In the genomic region with DNA sequence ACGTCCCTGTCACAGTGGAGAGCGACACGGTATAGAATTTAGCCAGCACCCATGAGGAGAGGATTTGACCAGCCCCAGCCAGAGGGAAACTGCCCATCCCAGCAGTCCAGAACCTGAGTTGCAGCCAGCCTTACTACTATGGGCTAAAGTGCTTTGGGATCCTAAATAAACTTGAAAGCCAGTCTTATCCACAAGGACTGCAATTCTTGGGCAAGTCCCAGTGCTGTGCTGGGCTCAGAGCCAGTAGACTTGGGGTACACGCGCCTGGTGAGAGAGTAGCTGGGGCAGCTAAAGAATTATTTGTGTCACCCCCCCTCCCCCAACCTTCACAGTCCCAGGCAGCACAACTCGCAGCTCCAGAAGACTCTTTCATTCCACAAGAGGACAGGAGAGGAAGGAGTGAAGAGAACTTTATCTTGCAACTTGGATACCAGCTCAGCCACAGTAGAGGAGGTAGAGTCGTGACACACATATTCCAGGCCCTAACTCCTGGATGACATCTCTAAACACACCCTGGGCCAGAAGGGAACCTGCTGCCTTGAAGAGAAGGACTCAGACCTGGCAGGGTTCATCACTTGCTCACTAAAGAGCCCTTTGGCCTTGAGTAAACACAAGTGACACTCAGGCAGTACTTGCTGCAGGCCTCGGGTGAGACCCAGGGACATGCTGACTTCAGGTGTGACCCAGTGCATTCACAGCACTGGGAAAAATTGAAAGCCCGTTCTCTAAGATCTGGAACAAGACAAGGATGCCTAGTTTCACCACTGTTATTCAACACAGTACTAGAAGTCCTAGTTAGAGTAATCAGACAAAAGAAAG, we compare ENCODE assay signal across 21 cellular contexts.
DNase-seq lines count a peak whose midpoint lies in the region; ATAC-seq and TF ChIP-seq lines count a peak whose summit lies in the region.
"Had no signal": no experiment of that assay in that cellular context is flagged by ENCODE, and none has a peak within 500 bp of the region (broad histone marks: within the 10 kb centered on the region; RNA-seq: fewer than 3 reads in every experiment).

No MANE protein-coding gene starts in this region.

- ATAC-seq in DND-41 (ENCODE audit: insufficient read depth, low read depth) (no peak), body of pancreas (no peak), HG02852 (IDR thresholded peaks at IDR 0.05; ENCODE audit: unreplicated experiment) (no peak)
- ATAC-seq: left colon, SK-N-SH treated with all-trans-retinoic acid at 6 μM for 48 hours had no signal

- no peaks in the 10 kb centered on the region for H3K4me1 Mint-ChIP-seq in Caco-2 (ENCODE audit: low read depth, unreplicated experiment)

- H3K27me3 Mint-ChIP-seq in Caco-2 (ENCODE audit: insufficient read depth, unreplicated experiment): no peaks in the 10 kb centered on the region
- H3K27me3 Mint-ChIP-seq: CD4-positive, CD25-positive, alpha-beta regulatory T cell had no signal

- H3K27me3 ChIP-seq in DND-41 (ENCODE audit: insufficient read depth, low read length, poor library complexity) (no peaks in the 10 kb centered on the region), Caco-2 (replicated peaks; ENCODE audit: control insufficient read depth, insufficient read depth, low read length) (no peaks in the 10 kb centered on the region), body of pancreas (no peaks in the 10 kb centered on the region)
- H3K27me3 ChIP-seq: adrenal gland, ovary, Peyer's patch, testis had no signal

- H3K9me3 Mint-ChIP-seq in Caco-2 (ENCODE audit: unreplicated experiment): no peaks in the 10 kb centered on the region
- H3K9me3 Mint-ChIP-seq: CD4-positive, CD25-positive, alpha-beta regulatory T cell had no signal

- no peak overlapping the region for H2AFZ ChIP-seq in DND-41 (ENCODE audit: low read depth, low read length)

- intact Hi-C loops in posterior cingulate gyrus (cut with DNase I): no loop called here
- intact Hi-C loops in Caco-2 (cut with micrococcal nuclease; ENCODE audit: unreplicated experiment): no loop called here
- intact Hi-C loops in body of pancreas (cut with DNase I): no loop called here

- H3K27ac ChIP-seq in DND-41 (ENCODE audit: low read length) (peak overlapping the region; percentile 32; the same call in 1 of the 2 replicates), body of pancreas (no peak overlapping the region)
- H3K27ac ChIP-seq: adrenal gland, ovary, Peyer's patch, skin epidermis, testis had no signal

- TF ChIP-seq POLR2A in body of pancreas (IDR thresholded peaks at IDR 0.05): no peak

- peaks cover 88% of the 10 kb centered on the region for H3K36me3 ChIP-seq in DND-41 (ENCODE audit: insufficient read depth, low read length)
- H3K36me3 ChIP-seq in Caco-2 (ENCODE audit: control insufficient read depth, insufficient read depth, low read length): peaks cover 2% of the 10 kb centered on the region; the same call in 1 of the 2 replicates
- peaks cover 0 to 7% of the 10 kb centered on the region in 2 donors for H3K36me3 ChIP-seq in body of pancreas (replicated peaks in 1 of 2; ENCODE audit: insufficient read depth in 1 of 2, low read depth in 2 of 2)
- H3K36me3 ChIP-seq: ovary had no signal

- H3K4me3 ChIP-seq in DND-41 (ENCODE audit: low read depth in 1 of 2, low read length in 2 of 2): no peak overlapping the region
- H3K4me3 ChIP-seq in Caco-2 (ENCODE audit: low read depth, low read length): no peak overlapping the region
- H3K4me3 ChIP-seq in body of pancreas: no peak overlapping the region
- H3K4me3 ChIP-seq: adrenal gland, ovary, Peyer's patch, skin epidermis, testis had no signal

- POLR2A ChIA-PET in Caco-2 (lab: Charles Lee): no interaction called here

- DNase-seq in DND-41: no peak
- peak; percentile 13 for DNase-seq in cerebellar cortex (ENCODE audit: low spot score)
- peak; percentile 1 for DNase-seq in iris pigment epithelial cell (ENCODE audit: low read depth)
- peak in 8 of 10 donors; percentile 14 to 82 (median 32) for DNase-seq in posterior cingulate gyrus
- DNase-seq in Caco-2: no peak
- DNase-seq in body of pancreas: no peak
- no peak for DNase-seq in superior temporal gyrus (ENCODE audit: extremely low spot score)
- DNase-seq: activated CD4-positive, alpha-beta T cell treated with anti-CD3 and anti-CD28 coated beads for 1 hour; CD4-positive, CD25-positive, alpha-beta regulatory T cell; DMS53; left colon; NCI-H1436 treated with DMSO at 0.1 percent for 48 hours; NCI-H226; ovary; Peyer's patch; stimulated activated CD8-positive, alpha-beta memory T cell treated with anti-CD3 and anti-CD28 coated beads, Interleukin-4, amount 100 ng/mL, for 48 hours; testis had no signal

- H3K4me3 Mint-ChIP-seq in Caco-2 (ENCODE audit: unreplicated experiment): no peak overlapping the region
- H3K4me3 Mint-ChIP-seq: CD4-positive, CD25-positive, alpha-beta regulatory T cell had no signal

- no peak overlapping the region for H3K4me2 ChIP-seq in DND-41 (ENCODE audit: insufficient read depth, low read length)

- H3K4me1 ChIP-seq in DND-41 (ENCODE audit: insufficient read depth, low read length) (no peaks in the 10 kb centered on the region), Caco-2 (no peaks in the 10 kb centered on the region), body of pancreas (no peaks in the 10 kb centered on the region)
- H3K4me1 ChIP-seq: adrenal gland, Peyer's patch, testis had no signal

- H3K79me2 ChIP-seq in DND-41 (ENCODE audit: insufficient read depth, low read length): peaks cover 11% of the 10 kb centered on the region

- no peaks in the 10 kb centered on the region for H3K9me3 ChIP-seq in DND-41 (ENCODE audit: insufficient read depth, low read length, severe bottlenecking)
- H3K9me3 ChIP-seq in Caco-2: no peaks in the 10 kb centered on the region
- no peaks in the 10 kb centered on the region for H3K9me3 ChIP-seq in body of pancreas
- H3K9me3 ChIP-seq: adrenal gland, ovary, Peyer's patch, testis had no signal

- TF ChIP-seq CTCF in DND-41 (IDR thresholded peaks at IDR 0.05; ENCODE audit: borderline replicate concordance, extremely low read depth, low read length, poor library complexity, severe bottlenecking) (no peak), Caco-2 (IDR thresholded peaks at IDR 0.05; ENCODE audit: insufficient read depth in 1 of 2, low read depth in 1 of 2, low read length in 1 of 2, severe bottlenecking in 1 of 2, unreplicated experiment in 1 of 2) (no peak), body of pancreas (IDR thresholded peaks at IDR 0.05) (no peak)

- CTCF ChIA-PET in Caco-2 (lab: Charles Lee): no interaction called here

- H3K36me3 Mint-ChIP-seq in Caco-2 (ENCODE audit: insufficient read depth, unreplicated experiment): peaks cover 36% of the 10 kb centered on the region

- WGBS in body of pancreas, 2 donors: 90 to 91% methylated on average over 8 to 9 of the region's 9 CpGs

- H4K20me1 ChIP-seq in DND-41 (ENCODE audit: insufficient read depth, low read length): peaks cover 4% of the 10 kb centered on the region; the same call in 1 of the 2 replicates

- H3K27ac Mint-ChIP-seq in Caco-2 (ENCODE audit: unreplicated experiment): no peak overlapping the region
- H3K27ac Mint-ChIP-seq: CD4-positive, CD25-positive, alpha-beta regulatory T cell had no signal

- no peak overlapping the region for H3K9ac ChIP-seq in DND-41 (ENCODE audit: low read depth, low read length)

- no TSS peak for BruUV-seq in Caco-2 (replicated peaks; lab: Mats Ljungman, UMichigan)

Comparison
In these comparisons a context has a peak if more than half of its experiments do, and no peak if none do; other contexts are left out.
1. DNase-seq: peak in cerebellar cortex (single experiment), iris pigment epithelial cell (single experiment) and posterior cingulate gyrus (8 of 10); none in DND-41 (single experiment), Caco-2 (0 of 2), body of pancreas (0 of 4) and superior temporal gyrus (single experiment).